In the genomic region with DNA sequence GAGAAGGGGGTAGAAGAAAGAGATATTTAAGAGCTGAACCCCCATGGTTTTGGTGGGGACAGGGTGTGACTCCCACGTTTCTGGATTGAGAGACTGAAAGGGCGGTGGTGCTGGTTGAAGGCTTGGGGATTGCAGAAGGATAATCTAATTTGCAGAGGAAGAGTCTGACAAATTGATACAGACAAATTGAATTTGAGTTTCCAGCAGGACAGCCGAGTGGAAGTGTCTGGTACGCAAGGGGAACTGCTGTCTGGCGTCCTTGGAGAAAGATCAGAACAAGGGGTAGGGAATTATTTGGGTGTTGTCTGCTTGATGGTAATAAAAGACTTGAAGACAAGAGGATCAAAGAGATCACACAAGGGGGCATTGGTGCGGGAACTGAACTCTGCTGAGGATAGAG, we compare ENCODE assay signal across 27 cellular contexts.
"Had no signal": no experiment of that assay in that cellular context is flagged by ENCODE, and none has a peak within 500 bp of the region (broad histone marks: within the 10 kb centered on the region; RNA-seq: fewer than 3 reads in every experiment).

No MANE protein-coding gene starts in this region.

- H3K79me2 ChIP-seq: hepatocyte had no signal

- H3K27ac ChIP-seq: esophagus squamous epithelium, hepatocyte, left lung, ovary, psoas muscle, sigmoid colon, stomach, thyroid gland, vagina had no signal

- H3K4me1 Mint-ChIP-seq: nephron had no signal

- H3K4me2 ChIP-seq: hepatocyte had no signal

- H3K4me3 Mint-ChIP-seq: effector memory CD8-positive, alpha-beta T cell; naive thymus-derived CD4-positive, alpha-beta T cell; nephron; stimulated activated effector memory CD8-positive, alpha-beta T cell treated with anti-CD3 and anti-CD28 coated beads, Interleukin-12 subunit alpha, Interleukin-12 subunit beta, amount 100 ng/mL, for 72 hours had no signal

- H2AFZ ChIP-seq: hepatocyte had no signal

- H3K9me3 ChIP-seq: esophagus squamous epithelium, left lung, ovary, psoas muscle, sigmoid colon, stomach, thyroid gland, vagina had no signal

- DNase-seq: cortex of kidney; effector memory CD8-positive, alpha-beta T cell; erythroblast; esophagus squamous epithelium; foreskin melanocyte; left cardiac atrium; left lung; mammary epithelial cell; mesendoderm; midbrain; naive thymus-derived CD4-positive, alpha-beta T cell; nucleus accumbens; ovary; posterior cingulate gyrus; psoas muscle; right cardiac atrium; sigmoid colon; stimulated activated CD4-positive, alpha-beta T cell treated with anti-CD3 and anti-CD28 coated beads, Interleukin-2, amount 100 ng/mL, for 24 hours; stimulated activated CD4-positive, alpha-beta T cell treated with anti-CD3 and anti-CD28 coated beads, Interleukin-4, amount 100 ng/mL, for 24 hours; stimulated activated naive CD4-positive, alpha-beta T cell treated with Interleukin-2 at 50 U/mL for 16 hours; stomach; thyroid gland; trophoblast cell had no signal

- H3K4me3 ChIP-seq: esophagus squamous epithelium, hepatocyte, left lung, ovary, psoas muscle, sigmoid colon, stomach, thyroid gland, vagina had no signal

- ATAC-seq: effector memory CD8-positive, alpha-beta T cell; left cardiac atrium; left lung; naive thymus-derived CD4-positive, alpha-beta T cell; psoas muscle; right cardiac atrium; stimulated activated effector memory CD8-positive, alpha-beta T cell treated with anti-CD3 and anti-CD28 coated beads, Interleukin-12 subunit alpha, Interleukin-12 subunit beta, amount 100 ng/mL, for 72 hours had no signal

- H3K4me1 ChIP-seq: esophagus squamous epithelium, left lung, psoas muscle, sigmoid colon, thyroid gland, vagina had no signal

- H3K9me3 Mint-ChIP-seq: effector memory CD8-positive, alpha-beta T cell; naive thymus-derived CD4-positive, alpha-beta T cell; nephron; stimulated activated effector memory CD8-positive, alpha-beta T cell treated with anti-CD3 and anti-CD28 coated beads, Interleukin-12 subunit alpha, Interleukin-12 subunit beta, amount 100 ng/mL, for 72 hours had no signal

- H3K36me3 ChIP-seq: esophagus squamous epithelium, left lung, ovary, sigmoid colon, stomach, thyroid gland, vagina had no signal

- H3K27ac Mint-ChIP-seq: effector memory CD8-positive, alpha-beta T cell; naive thymus-derived CD4-positive, alpha-beta T cell; nephron; stimulated activated effector memory CD8-positive, alpha-beta T cell treated with anti-CD3 and anti-CD28 coated beads, Interleukin-12 subunit alpha, Interleukin-12 subunit beta, amount 100 ng/mL, for 72 hours had no signal

- H3K36me3 Mint-ChIP-seq: naive thymus-derived CD4-positive, alpha-beta T cell; stimulated activated effector memory CD8-positive, alpha-beta T cell treated with anti-CD3 and anti-CD28 coated beads, Interleukin-12 subunit alpha, Interleukin-12 subunit beta, amount 100 ng/mL, for 72 hours had no signal

- H3K27me3 ChIP-seq: hepatocyte, ovary, sigmoid colon, thyroid gland, vagina had no signal
